Comparison of ENCODE assay signal across 8 cellular contexts in the genomic region with DNA sequence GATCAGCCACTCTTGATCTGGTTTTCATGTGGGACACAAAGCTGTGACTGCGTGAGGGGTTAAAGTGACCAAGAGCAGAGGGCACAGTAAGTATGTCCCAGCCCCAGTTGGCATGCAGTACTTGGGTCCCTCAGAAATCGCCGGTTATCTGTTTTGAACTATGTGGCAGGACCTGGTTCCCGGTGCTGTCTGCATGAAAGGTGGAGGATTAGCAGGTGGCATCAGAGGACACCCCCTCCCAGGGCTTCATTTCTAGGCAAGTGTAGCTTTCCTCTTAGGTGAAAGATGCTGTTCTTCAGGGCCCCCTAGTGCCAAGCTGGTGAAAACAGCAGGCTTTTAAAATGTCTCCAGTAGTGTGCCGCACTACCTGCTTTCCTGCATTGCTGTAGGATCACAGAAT. TPM values are rescaled to one million over a fixed set of nuclear protein-coding genes. Genes with fewer than 3 reads are reported as not detected.
DNase-seq lines count a peak whose midpoint lies in the region; ATAC-seq, FAIRE-seq and TF ChIP-seq lines count a peak whose summit lies in the region.

No MANE protein-coding gene starts in this region.

- peak overlapping the region; percentile 26 for H3K4me2 ChIP-seq in PC-3 (ENCODE audit: low read length)

- no TSS peak for BruUV-seq in PC-3 (replicated peaks; lab: Mats Ljungman, UMichigan)

- H3K4me1 ChIP-seq in PC-3 (ENCODE audit: insufficient read depth, low read length) (peaks cover 61% of the 10 kb centered on the region), pancreas (peaks cover 0 to 3% (median 0%) of the 10 kb centered on the region in 3 donors)

- H3K36me3 ChIP-seq in PC-3 (ENCODE audit: low read depth, low read length) (peaks cover 24% of the 10 kb centered on the region; the same call in 1 of the 2 replicates), pancreas (no peaks in the 10 kb centered on the region)

- H3K79me2 ChIP-seq in PC-3 (ENCODE audit: low read length), result peaks cover 14% of the 10 kb centered on the region; the same call in 1 of the 2 replicates

- TF ChIP-seq CTCF in PC-3 (conservative IDR thresholded peaks at IDR 0.05; ENCODE audit: low read depth, low read length) (peak; percentile 86), pancreas (IDR thresholded peaks at IDR 0.05) (peak in 3 of 4 donors; percentile 7 to 45 (median 36))

- no peaks in the 10 kb centered on the region for H3K9me2 ChIP-seq in PC-3 (replicated peaks; ENCODE audit: low read length)

- H3K9me3 ChIP-seq in PC-3 (ENCODE audit: low read length) (no peaks in the 10 kb centered on the region), pancreas (no peaks in the 10 kb centered on the region)

- in situ Hi-C loops in ACHN (cut with HindIII; ENCODE audit: low pct_ligation_motif_present, low pct_unique_long_range_greater_than_20kb, low sequenced_read_pairs), result no loop called here

- DNase-seq in ACHN, result peak; percentile 56
- peak; percentile 20 for DNase-seq in HuH-7.5 (ENCODE audit: low spot score)
- DNase-seq in PC-3, result peak; percentile 63
- peak; percentile 83 for DNase-seq in activated effector memory CD4-positive, alpha-beta T cell treated with anti-CD3 and anti-CD28 coated beads, Interleukin-2, amount 50 U/mL, for 16 hours
- DNase-seq in globus pallidus (ENCODE audit: low spot score), result peak; percentile 40
- DNase-seq in pancreas, result peak in 3 of 6 donors; percentile 39 to 49 (median 48)

- CTCF ChIA-PET in PC-3 (lab: Charles Lee), result interaction anchor here (0.6 to 1.6 kb wide), 6 partner anchors 8 to 141 kb away, joined by 3 to 8 read pairs (median 4); no protein-coding TSS in a partner anchor

- FAIRE-seq in pancreas (lab: Jason Lieb, UNC), result no peak

- H3K27me3 ChIP-seq in PC-3 (ENCODE audit: low read length) (no peaks in the 10 kb centered on the region), pancreas (no peaks in the 10 kb centered on the region)

- no peaks in the 10 kb centered on the region for H4K20me1 ChIP-seq in PC-3 (ENCODE audit: low read length)

- POLR2A ChIA-PET in PC-3 (lab: Charles Lee; ENCODE audit: unreplicated experiment), result interaction anchor here (0.6 kb wide), 1 partner anchor 50 kb away, joined by 3 read pairs; no protein-coding TSS in a partner anchor

- intact Hi-C loops in PC-3 (cut with micrococcal nuclease), result loop anchor here (1.0 to 2.0 kb wide), 3 partner anchors 83 to 142 kb away; partner anchors contain the start of gene FBXO34
- intact Hi-C loops in pancreas (cut with DNase I), result loop anchor here in 2 of 3 donors (5.0 to 10.0 kb wide), 2 partner anchors 82 to 110 kb away; partner anchors contain the start of gene FBXO34 (in 1 of the 2)

- H3K9ac ChIP-seq in PC-3 (ENCODE audit: low read length), result peak overlapping the region; percentile 44

- H2AFZ ChIP-seq in PC-3 (ENCODE audit: low read length), result 0 out of 2 replicates have a peak overlapping the region, but pooled peaks have one; percentile 2

- peak; percentile 88 for ATAC-seq in GM18511 (IDR thresholded peaks at IDR 0.05; ENCODE audit: unreplicated experiment)
- peak; percentile 43 for ATAC-seq in PC-3
- peak; percentile 80 to 96 (median 92) for ATAC-seq in pancreas
- ATAC-seq in GM18861 (IDR thresholded peaks at IDR 0.05; ENCODE audit: unreplicated experiment), result no peak

- H3K27ac ChIP-seq in PC-3 (ENCODE audit: low read length), result peak overlapping the region; percentile 86
- H3K27ac ChIP-seq in pancreas, result no peak overlapping the region

- peaks cover 6% of the 10 kb centered on the region for H3F3A ChIP-seq in PC-3 (ENCODE audit: low read length, unreplicated experiment)

- WGBS in pancreas, 2 donors, result 28 to 32% methylated on average over 5 of the region's 5 CpGs

- H3K4me3 ChIP-seq in PC-3 (ENCODE audit: low read length) (no peak overlapping the region), pancreas (no peak overlapping the region)

RNA-seq across cellular contexts. Expression of gene ATG14, which starts 57.1 kb away (rescaled TPM):
- 20.2 and 22.5 TPM in 2 replicates for total RNA-seq in PC-3 (2014; rRNA removed)
- 1 to 10 TPM; 3.0 to 5.6 (median 4.2) TPM for total RNA-seq in pancreas
- polyA plus RNA-seq in pancreas, result 1 to 10 TPM; 5.4 to 8.1 TPM
